In the genomic region with DNA sequence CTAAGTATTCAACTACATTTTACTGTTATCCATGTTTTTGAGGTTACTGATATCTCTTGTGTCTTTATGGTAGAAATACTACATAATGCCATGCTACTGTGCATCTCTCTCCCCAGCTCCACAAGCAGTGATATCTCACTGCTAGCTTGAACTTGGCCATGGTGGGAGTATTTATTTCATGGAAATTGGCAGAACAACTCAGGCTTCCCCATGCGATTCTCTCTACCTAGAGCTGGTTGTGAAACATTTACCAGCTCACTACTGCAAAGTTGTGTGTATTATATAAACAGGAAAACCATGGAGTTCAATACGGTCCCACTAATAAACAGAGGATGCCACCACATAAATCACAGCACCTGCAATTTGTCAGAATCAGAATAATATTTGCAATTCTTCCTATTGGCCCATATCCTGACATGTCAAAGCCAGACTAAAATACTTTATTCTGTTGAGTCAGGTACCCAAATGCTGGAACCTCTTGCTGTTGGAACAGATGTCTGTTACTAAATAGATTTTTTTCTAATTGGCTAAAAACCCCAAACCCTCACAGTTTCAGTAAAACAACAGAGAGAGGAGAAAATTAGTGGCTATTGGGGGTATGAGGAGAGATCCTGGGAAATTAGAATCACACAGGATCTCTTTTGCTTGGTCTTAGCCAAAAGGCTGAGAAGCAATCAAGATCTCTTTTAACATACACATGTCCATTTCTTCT, we compare ENCODE assay signal across 37 cellular contexts.
"Had no signal": no experiment of that assay in that cellular context is flagged by ENCODE, and none has a peak within 500 bp of the region (broad histone marks: within the 10 kb centered on the region; RNA-seq: fewer than 3 reads in every experiment).

No MANE protein-coding gene starts in this region.

- ATAC-seq: activated naive CD4-positive, alpha-beta T cell treated with anti-CD3 and anti-CD28 coated beads, Interleukin-2, amount 50 U/mL, for 72 hours; activated T-cell treated with anti-CD3 and anti-CD28 coated beads, Interleukin-2, amount 50 U/mL, for 4 hours; body of pancreas; Right ventricle myocardium inferior had no signal

- H3K36me3 Mint-ChIP-seq: activated CD4-positive, alpha-beta memory T cell treated with anti-CD3 and anti-CD28 coated beads for 36 hours; activated naive CD4-positive, alpha-beta T cell treated with anti-CD3 and anti-CD28 coated beads, Interleukin-2, amount 50 U/mL, for 72 hours had no signal

- H3K9me3 ChIP-seq: adrenal gland, body of pancreas, MG63, Peyer's patch had no signal

- H3K4me3 ChIP-seq: adrenal gland, body of pancreas, MG63, Peyer's patch had no signal

- H3K27ac ChIP-seq: adrenal gland, body of pancreas, Peyer's patch, VCaP had no signal

- H3K27me3 ChIP-seq: adrenal gland, body of pancreas, MG63, Peyer's patch had no signal

- H3K36me3 ChIP-seq: adrenal gland, MG63, Peyer's patch had no signal

- H3K4me1 Mint-ChIP-seq: activated B cell treated with CpG ODN at 0.5 μM for 24 hours had no signal

- H3K4me3 Mint-ChIP-seq: activated B cell treated with CpG ODN at 0.5 μM for 24 hours; activated CD4-positive, alpha-beta memory T cell treated with anti-CD3 and anti-CD28 coated beads for 36 hours; activated naive CD4-positive, alpha-beta T cell treated with anti-CD3 and anti-CD28 coated beads for 36 hours; activated T-cell treated with anti-CD3 and anti-CD28 coated beads, Interleukin-2, amount 50 U/mL, for 4 hours; activated T-helper 1 cell treated with anti-CD3 and anti-CD28 coated beads, Interleukin-12 subunit alpha, Interleukin-12 subunit beta, Interleukin-2, Interleukin-4 antibody, amounts not matched to agents 30 ng/mL and 10 ng/mL and 1 ng/mL, durations not matched to agents 14 hours and 24 hours and 36 hours; IgD-negative memory B cell had no signal

- H3K9me3 Mint-ChIP-seq: activated B cell treated with CpG ODN at 0.5 μM for 24 hours; activated CD4-positive, alpha-beta memory T cell treated with anti-CD3 and anti-CD28 coated beads for 36 hours; activated naive CD4-positive, alpha-beta T cell treated with anti-CD3 and anti-CD28 coated beads for 36 hours; activated naive CD4-positive, alpha-beta T cell treated with anti-CD3 and anti-CD28 coated beads, Interleukin-2, amount 50 U/mL, for 72 hours; activated T-cell treated with anti-CD3 and anti-CD28 coated beads, Interleukin-2, amount 50 U/mL, for 4 hours; activated T-helper 1 cell treated with anti-CD3 and anti-CD28 coated beads, Interleukin-12 subunit alpha, Interleukin-12 subunit beta, Interleukin-2, Interleukin-4 antibody, amounts not matched to agents 30 ng/mL and 10 ng/mL and 1 ng/mL, durations not matched to agents 14 hours and 24 hours and 36 hours; IgD-negative memory B cell had no signal

- H3K4me1 ChIP-seq: adrenal gland, body of pancreas, Peyer's patch had no signal

- DNase-seq: activated B cell treated with CpG ODN at 0.5 μM for 24 hours; activated CD4-positive, alpha-beta memory T cell treated with anti-CD3 and anti-CD28 coated beads for 36 hours; activated CD4-positive, alpha-beta T cell treated with anti-CD3 and anti-CD28 coated beads for 4 hours; activated CD4-positive, alpha-beta T cell treated with anti-CD3 and anti-CD28 coated beads, Interleukin-2, amount 50 U/mL, for 1 hour; activated CD4-positive, CD25-positive, alpha-beta regulatory T cell treated with anti-CD3 and anti-CD28 coated beads, Interleukin-2, amount 50 U/mL, for 72 hours; activated CD8-positive, alpha-beta memory T cell treated with anti-CD3 and anti-CD28 coated beads, Interleukin-2, amount 50 U/mL, for 4 hours; activated gamma-delta T cell treated with Interleukin-2 at 50 U/mL for 16 hours; activated naive CD4-positive, alpha-beta T cell treated with anti-CD3 and anti-CD28 coated beads for 36 hours; activated T-cell treated with anti-CD3 and anti-CD28 coated beads for 4 hours; activated T-cell treated with anti-CD3 and anti-CD28 coated beads, Interleukin-2, amount 50 U/mL, for 4 hours; adrenal gland; body of pancreas; central memory CD4-positive, alpha-beta T cell; Karpas-422; KBM-7; MG63; MV-4-11; NCI-H1092; NCI-H1436 treated with DMSO at 0.1 percent for 48 hours; NCI-H187 treated with DMSO at 0.1 percent for 48 hours; NCI-H2081; NCI-H2171 treated with DMSO at 0.1 percent for 48 hours; NCI-H2227 treated with DMSO at 0.1 percent for 48 hours; NCI-H446 treated with DMSO at 0.1 percent for 48 hours; NCI-H524; Peyer's patch; RPMI8226; SIG-M5; SW 1271; T-helper 1 cell; T-helper 2 cell; T-helper 9 cell had no signal

- H3K27ac Mint-ChIP-seq: activated B cell treated with CpG ODN at 0.5 μM for 24 hours; activated CD4-positive, alpha-beta memory T cell treated with anti-CD3 and anti-CD28 coated beads for 36 hours; activated naive CD4-positive, alpha-beta T cell treated with anti-CD3 and anti-CD28 coated beads for 36 hours; activated T-helper 1 cell treated with anti-CD3 and anti-CD28 coated beads, Interleukin-12 subunit alpha, Interleukin-12 subunit beta, Interleukin-2, Interleukin-4 antibody, amounts not matched to agents 30 ng/mL and 10 ng/mL and 1 ng/mL, durations not matched to agents 14 hours and 24 hours and 36 hours; IgD-negative memory B cell had no signal

- H3K27me3 Mint-ChIP-seq: activated CD4-positive, alpha-beta memory T cell treated with anti-CD3 and anti-CD28 coated beads for 36 hours had no signal
